In the genomic region with DNA sequence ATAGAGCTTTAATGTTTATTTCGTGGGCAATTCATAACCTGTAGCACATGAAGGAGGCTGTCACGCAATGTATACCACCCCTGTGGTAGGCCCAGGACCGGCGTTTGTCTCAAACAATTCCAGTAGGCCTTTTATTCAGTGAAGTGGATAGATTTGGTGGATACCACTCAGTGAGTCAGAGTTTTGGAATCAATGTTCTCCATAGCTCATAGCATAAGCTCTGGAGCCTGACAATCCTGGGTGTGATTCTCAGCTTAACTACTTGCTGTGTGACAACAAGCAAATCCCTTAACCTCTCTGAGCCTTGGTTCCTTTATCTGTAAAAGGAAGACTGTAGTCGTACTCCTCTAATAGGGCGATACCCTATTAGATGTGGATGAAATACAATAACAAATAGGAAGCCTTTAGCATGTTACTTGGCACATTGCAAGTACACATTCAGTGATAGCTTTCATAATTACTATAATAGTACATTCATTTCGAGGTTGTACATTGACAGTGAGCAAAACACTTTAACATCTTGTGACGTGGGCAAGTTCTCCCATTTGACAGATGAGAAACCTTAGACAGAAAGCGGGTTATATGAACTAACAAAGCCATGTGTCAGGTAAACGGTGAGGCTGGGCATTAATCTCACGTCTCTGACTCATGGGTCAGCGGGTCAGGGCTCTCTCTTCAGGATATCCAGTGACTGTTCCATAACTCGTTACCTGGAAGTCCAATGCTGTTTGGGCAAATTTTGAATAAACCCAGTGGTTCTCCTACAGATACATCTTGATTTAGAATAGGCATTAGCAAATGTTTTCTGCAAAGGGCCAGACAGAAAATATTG, we compare ENCODE assay signal across 15 cellular contexts.
DNase-seq lines count a peak whose midpoint lies in the region; ATAC-seq and TF ChIP-seq lines count a peak whose summit lies in the region.
"Had no signal": no experiment of that assay in that cellular context is flagged by ENCODE, and none has a peak within 500 bp of the region (broad histone marks: within the 10 kb centered on the region; RNA-seq: fewer than 3 reads in every experiment).

No MANE protein-coding gene starts in this region.

- peak; percentile 71 for DNase-seq in A172 (ENCODE audit: low spot score)
- peak; percentile 80 for DNase-seq in HCEC 1CT
- no peak for DNase-seq in activated B cell treated with CpG ODN at 0.5 μM for 24 hours
- DNase-seq in fibroblast of the conjunctiva (ENCODE audit: low read depth) = peak; percentile 27
- DNase-seq in stimulated activated CD4-positive, alpha-beta T cell treated with anti-CD3 and anti-CD28 coated beads, Interleukin-2, amount 100 ng/mL, for 24 hours = no peak
- DNase-seq in medulla oblongata (ENCODE audit: extremely low spot score) = no peak
- DNase-seq: activated T-cell treated with anti-CD3 and anti-CD28 coated beads, Interleukin-2, amount 50 U/mL, for 1 hour; BE2C; NCI-H1092; SJCRH30; spleen had no signal

- ATAC-seq in activated B cell treated with CpG ODN at 0.5 μM for 24 hours (ENCODE audit: low read depth) = no peak
- no peak for ATAC-seq in GM18511 (IDR thresholded peaks at IDR 0.05; ENCODE audit: unreplicated experiment)
- ATAC-seq in HG03571 (IDR thresholded peaks at IDR 0.05; ENCODE audit: unreplicated experiment) = no peak
- ATAC-seq: esophagus mucosa had no signal

- intact Hi-C loops in activated B cell treated with CpG ODN at 0.5 μM for 24 hours (cut with micrococcal nuclease) = no loop called here

- CTCF ChIA-PET in activated B cell treated with CpG ODN at 0.5 μM for 24 hours (lab: Charles Lee) = no interaction called here

- no peaks in the 10 kb centered on the region for H3K9me3 Mint-ChIP-seq in activated B cell treated with CpG ODN at 0.5 μM for 24 hours
- H3K9me3 Mint-ChIP-seq: natural killer cell treated with Interleukin-12 subunit alpha and Interleukin-12 subunit beta and Interleukin-15 and Interleukin-18, amount 100 ng/mL, for 72 hours had no signal

- peak overlapping the region; percentile 24 for H3K4me3 Mint-ChIP-seq in activated B cell treated with CpG ODN at 0.5 μM for 24 hours
- H3K4me3 Mint-ChIP-seq: natural killer cell treated with Interleukin-12 subunit alpha and Interleukin-12 subunit beta and Interleukin-15 and Interleukin-18, amount 100 ng/mL, for 72 hours had no signal

- H3K27me3 Mint-ChIP-seq in activated B cell treated with CpG ODN at 0.5 μM for 24 hours = no peaks in the 10 kb centered on the region
- H3K27me3 Mint-ChIP-seq: natural killer cell treated with Interleukin-12 subunit alpha and Interleukin-12 subunit beta and Interleukin-15 and Interleukin-18, amount 100 ng/mL, for 72 hours had no signal

- TF ChIP-seq CTCF in activated B cell treated with CpG ODN at 0.5 μM for 24 hours (IDR thresholded peaks at IDR 0.05) = no peak

- H3K36me3 Mint-ChIP-seq in activated B cell treated with CpG ODN at 0.5 μM for 24 hours (ENCODE audit: low read depth) = peaks cover 53% of the 10 kb centered on the region
- H3K36me3 Mint-ChIP-seq: natural killer cell treated with Interleukin-12 subunit alpha and Interleukin-12 subunit beta and Interleukin-15 and Interleukin-18, amount 100 ng/mL, for 72 hours had no signal

- POLR2A ChIA-PET in activated B cell treated with CpG ODN at 0.5 μM for 24 hours (lab: Charles Lee) = interaction anchor here (0.7 to 0.8 kb wide), 2 partner anchors 30 to 68 kb away, joined by 3 to 4 read pairs; no protein-coding TSS in a partner anchor

- peak overlapping the region; percentile 46 for H3K27ac Mint-ChIP-seq in activated B cell treated with CpG ODN at 0.5 μM for 24 hours
- H3K27ac Mint-ChIP-seq: natural killer cell treated with Interleukin-12 subunit alpha and Interleukin-12 subunit beta and Interleukin-15 and Interleukin-18, amount 100 ng/mL, for 72 hours had no signal

- peaks cover 91% of the 10 kb centered on the region for H3K4me1 Mint-ChIP-seq in activated B cell treated with CpG ODN at 0.5 μM for 24 hours

Comparison
In these comparisons a context has a peak if more than half of its experiments do, and no peak if none do; other contexts are left out.
1. DNase-seq: peak in A172 (single experiment), HCEC 1CT (single experiment) and fibroblast of the conjunctiva (single experiment); none in activated B cell treated with CpG ODN at 0.5 μM for 24 hours (single experiment), stimulated activated CD4-positive, alpha-beta T cell treated with anti-CD3 and anti-CD28 coated beads, Interleukin-2, amount 100 ng/mL, for 24 hours (0 of 2) and medulla oblongata (single experiment).